In genomic region chr7:32043688-32044087, GRCh38 we compare ENCODE assay signal across 12 cellular contexts. TPM values are rescaled to one million over a fixed set of nuclear protein-coding genes. Genes with fewer than 3 reads are reported as not detected.
DNase-seq lines count a peak whose midpoint lies in the region; ATAC-seq, FAIRE-seq and TF ChIP-seq lines count a peak whose summit lies in the region.
"Had no signal": no experiment of that assay in that cellular context is flagged by ENCODE, and none has a peak within 500 bp of the region (broad histone marks: within the 10 kb centered on the region; RNA-seq: fewer than 3 reads in every experiment).

No MANE protein-coding gene starts in this region.

- no peaks in the 10 kb centered on the region for H4K20me1 ChIP-seq in GM12878 (ENCODE audit: control insufficient read depth, insufficient read depth)

- in situ Hi-C loops in ACHN (cut with HindIII; ENCODE audit: low pct_ligation_motif_present, low pct_unique_long_range_greater_than_20kb, low sequenced_read_pairs) (no loop called here), GM12878 (cut with MboI) (no loop called here)

- H2AFZ ChIP-seq in GM12878 (ENCODE audit: control insufficient read depth, low read depth, low read length): no peak overlapping the region

- TF ChIP-seq EP300 in GM12878 (IDR thresholded peaks at IDR 0.05; ENCODE audit: borderline replicate concordance in 1 of 2, control insufficient read depth in 1 of 2, low read depth in 2 of 2, low read length in 2 of 2): peak in 1 of 2 experiments; percentile 35; a peak in 1 of 4 replicates

- RAD21 ChIA-PET in GM12878 (lab: Charles Lee; ENCODE audit: unreplicated experiment): no interaction called here

- no peak overlapping the region for H3K4me3 ChIP-seq in GM12878

- CTCF ChIA-PET in GM12878 (lab: Yijun Ruan, JAX): interaction anchor here (1.1 kb wide), 1 partner anchor 262 kb away, joined by 3 read pairs; no protein-coding TSS in a partner anchor

- ATAC-seq in GM18870 (IDR thresholded peaks at IDR 0.05; ENCODE audit: unreplicated experiment): peak; percentile 69
- peak; percentile 84 for ATAC-seq in HG03439 (IDR thresholded peaks at IDR 0.05; ENCODE audit: unreplicated experiment)
- ATAC-seq in GM12878: peak; percentile 87
- no peak for ATAC-seq in esophagus mucosa

- no peaks in the 10 kb centered on the region for H3K9me3 ChIP-seq in GM12878 (replicated peaks; ENCODE audit: control insufficient read depth, insufficient read depth, low read length)

- H3K27me3 ChIP-seq in GM12878 (replicated peaks in 1 of 2; ENCODE audit: control insufficient read depth in 2 of 2, insufficient read depth in 2 of 2, low read length in 1 of 2): no peaks in the 10 kb centered on the region

- no peaks in the 10 kb centered on the region for H3K36me3 ChIP-seq in GM12878 (ENCODE audit: control insufficient read depth in 2 of 2, insufficient read depth in 2 of 2, low read length in 1 of 2)

- intact Hi-C loops in GM12878 (cut with micrococcal nuclease; ENCODE audit: unreplicated experiment): no loop called here

- no peak for TF ChIP-seq RAD21 in GM12878 (IDR thresholded peaks at IDR 0.05; ENCODE audit: insufficient read depth, low read depth, low read length)

- BruUV-seq in GM12878 (replicated peaks; lab: Mats Ljungman, UMichigan): no TSS peak

- no peak for TF ChIP-seq POLR2A in GM12878 (IDR thresholded peaks at IDR 0.05; ENCODE audit: low read depth, low read length)

- FAIRE-seq in GM12878 (lab: Jason Lieb, UNC): no peak
- FAIRE-seq: TTC549 had no signal

- no peak overlapping the region for H3K4me2 ChIP-seq in GM12878 (ENCODE audit: control insufficient read depth, insufficient read depth)

- H3K27ac ChIP-seq in GM12878 (ENCODE audit: control insufficient read depth, insufficient read depth): no peak overlapping the region

- TF ChIP-seq CTCF in GM12878 (IDR thresholded peaks at IDR 0.05 in 2 of 3, conservative IDR thresholded peaks at IDR 0.05 in 1 of 3; ENCODE audit: control insufficient read depth in 2 of 3, extremely low read depth in 1 of 3, insufficient read depth in 1 of 3, low read depth in 3 of 3, low read length in 3 of 3): no peak

- H3K79me2 ChIP-seq in GM12878 (ENCODE audit: control insufficient read depth, insufficient read depth, low read length): no peaks in the 10 kb centered on the region

- SMC1A ChIA-PET in GM12878 (lab: Charles Lee; ENCODE audit: uncharacterized antibody, unreplicated experiment): interaction anchor here (0.9 to 1.5 kb wide), 5 partner anchors 8 to 166 kb away, joined by 3 to 5 read pairs (median 4); no protein-coding TSS in a partner anchor

- DNase-seq in ACHN (peak; percentile 54), GM12878 (ENCODE audit: low read depth, low spot score) (no peak), NCI-H2171 (lab: John Stamatoyannopoulos, UW) (no peak), NCI-H187 treated with DMSO at 0.1 percent for 48 hours (lab: John Stamatoyannopoulos, UW) (no peak), NCI-H2107 (lab: John Stamatoyannopoulos, UW) (no peak)
- DNase-seq: left cardiac atrium, NCI-H510A had no signal

- H3K4me1 ChIP-seq in GM12878 (ENCODE audit: control insufficient read depth, insufficient read depth, low read length): no peaks in the 10 kb centered on the region

- POLR2A ChIA-PET in GM12878 (lab: Charles Lee): no interaction called here

- 0% methylated on average over 3 of the region's 3 CpGs for WGBS in GM12878 (ENCODE audit: insufficient coverage, insufficient replicate concordance, low lambda C conversion rate, missing lambda C conversion rate)

- no peak overlapping the region for H3K9ac ChIP-seq in GM12878 (ENCODE audit: control insufficient read depth, insufficient read depth, low read length)

TF ChIP-seq in GM12878, 131 proteins besides CTCF, POLR2A, EP300 and RAD21 (continues in another document):
- TF ChIP-seq PRDM15 (CRISPR knock-in tag; IDR thresholded peaks at IDR 0.05) (no peak), TCF12 (IDR thresholded peaks at IDR 0.05; ENCODE audit: low read depth, low read length) (no peak), BCL3 (IDR thresholded peaks at IDR 0.05; ENCODE audit: borderline replicate concordance, insufficient read depth, low read depth, low read length, poor library complexity, severe bottlenecking) (no peak), USF2 (IDR thresholded peaks at IDR 0.05; ENCODE audit: borderline replicate concordance, low read depth, low read length) (no peak), IRF4 (IDR thresholded peaks at IDR 0.05; ENCODE audit: low read depth, low read length) (no peak), E2F4 (IDR thresholded peaks at IDR 0.05; ENCODE audit: low read depth, low read length) (no peak), SMC3 (IDR thresholded peaks at IDR 0.05; ENCODE audit: borderline replicate concordance, low read length) (no peak), NRF1 (conservative IDR thresholded peaks at IDR 0.05; ENCODE audit: low read depth, low read length) (no peak), RBBP5 (conservative IDR thresholded peaks at IDR 0.05) (no peak)

RNA-seq across cellular contexts. Expression of gene PDE1C, which starts 26.5 kb away (rescaled TPM):
- total RNA-seq in GM12878 (2013; cell fraction: nucleolus; rRNA removed): 3.4 and 5.1 TPM in 2 replicates
- total RNA-seq in GM12878 (2014; rRNA removed) (0.90 and 1.3 TPM in 2 replicates), GM12878 (2014; rRNA removed; fragmentation: Illumina TruSeq; extraction: Trizol) (0.76 and 0.78 TPM in 2 replicates), GM12878 (2021) (2.0 and 2.3 TPM in 2 replicates), esophagus mucosa (0.72 TPM)
- polyA plus RNA-seq in GM12878 (2011; ENCODE audit: low read depth): 0.05 TPM
- polyA plus RNA-seq in GM12878 (2011; rRNA removed) (0.67 and 0.82 TPM in 2 replicates), GM12878 (2014; fragmentation: Illumina TruSeq; extraction: Trizol) (1.1 and 1.3 TPM in 2 replicates), GM12878 (2014; fragmentation: Nextera tagmentation; extraction: Ambion mirVana) (under 1 TPM; 0.46 to 0.47 TPM), GM12878 (2014; rRNA removed) (0.73 and 0.86 TPM in 2 replicates), GM12878 (2016; fragmentation: Nextera tagmentation; extraction: Ambion mirVana) (under 1 TPM; 0.29 to 0.46 TPM)
- polyA plus RNA-seq in GM12878 (2011; cell fraction: cytosol; rRNA removed): 0.45 and 0.69 TPM in 2 replicates
- 1.1 TPM in 2 replicates for polyA plus RNA-seq in GM12878 (2011; cell fraction: nucleus; rRNA removed)
- 0.11 and 0.25 TPM in 2 replicates for polyA plus RNA-seq in GM12878 (2012)
- polyA minus RNA-seq in GM12878 (2011; rRNA and poly(A)+ RNA removed): 3.6 and 4.5 TPM in 2 replicates
- polyA minus RNA-seq in GM12878 (2011; cell fraction: cytosol; rRNA and poly(A)+ RNA removed): 0.42 and 0.53 TPM in 2 replicates
- 2.8 and 5.4 TPM in 2 replicates for polyA minus RNA-seq in GM12878 (2011; cell fraction: nucleus; rRNA and poly(A)+ RNA removed)
- total RNA-seq: activated T-helper 2 cell treated with anti-CD3 and anti-CD28 coated beads, Interferon-gamma antibody, Interleukin-2, Interleukin-4, amounts not matched to agents 10 μg/mL and 5 μg/mL and 100 μg/mL, durations not matched to agents 14 hours and 24 hours and 36 hours had no signal
